26 cellular contexts compared by ENCODE assay signal in the genomic region with DNA sequence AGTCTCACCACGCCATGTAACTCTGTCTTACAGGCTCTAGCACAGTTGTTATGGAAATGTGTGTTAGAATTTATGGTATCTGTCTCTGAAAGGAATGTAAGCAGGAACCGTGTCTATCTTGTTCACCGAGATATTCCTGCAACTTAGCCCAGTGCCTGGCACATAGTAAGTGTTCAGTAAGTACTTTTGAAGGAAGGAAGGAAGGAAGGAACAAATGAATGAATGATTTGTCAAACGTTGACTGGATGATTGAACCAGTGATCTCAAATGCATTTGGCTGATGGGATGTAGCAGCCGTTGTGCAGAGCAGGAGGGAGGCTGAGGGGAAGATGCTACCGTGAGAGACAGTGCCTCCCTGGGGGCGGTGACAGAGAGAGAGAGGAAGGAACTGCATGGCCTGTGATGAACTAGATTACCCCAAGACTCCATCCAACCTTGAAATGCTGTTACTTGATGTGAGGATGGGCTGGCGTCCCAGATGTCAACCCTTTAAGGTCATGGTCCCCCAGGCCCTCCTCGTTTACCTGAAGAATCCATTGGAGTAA. TPM values are rescaled to one million over a fixed set of nuclear protein-coding genes. Genes with fewer than 3 reads are reported as not detected.
DNase-seq lines count a peak whose midpoint lies in the region; ATAC-seq and TF ChIP-seq lines count a peak whose summit lies in the region.
"Had no signal": no experiment of that assay in that cellular context is flagged by ENCODE, and none has a peak within 500 bp of the region (broad histone marks: within the 10 kb centered on the region; RNA-seq: fewer than 3 reads in every experiment).

No MANE protein-coding gene starts in this region.

- no peak overlapping the region for H2AFZ ChIP-seq in H9 (ENCODE audit: low read length)

- no peak overlapping the region for H2BK5ac ChIP-seq in H9 (ENCODE audit: insufficient read length, low read length)

- TF ChIP-seq CTCF in CD14-positive monocyte (IDR thresholded peaks at IDR 0.05) (no peak), H9 (conservative IDR thresholded peaks at IDR 0.05) (no peak), fibroblast of villous mesenchyme (IDR thresholded peaks at IDR 0.05; ENCODE audit: insufficient read depth, low read depth, low read length) (no peak)

- no peak overlapping the region for H3K9ac ChIP-seq in H9 (ENCODE audit: extremely low read depth, insufficient read length, low read length)
- H3K9ac ChIP-seq: SK-N-SH had no signal

- no peak overlapping the region for H4K91ac ChIP-seq in H9 (ENCODE audit: insufficient read length, low read depth, low read length)

- no peak overlapping the region for H3K4me3 ChIP-seq in fibroblast of villous mesenchyme (ENCODE audit: low read depth, low read length)
- H3K4me3 ChIP-seq: left lung, prostate gland had no signal

- H3K56ac ChIP-seq in H9 (ENCODE audit: insufficient read length, low read depth, low read length), result no peak overlapping the region

- H2BK120ac ChIP-seq in H9 (ENCODE audit: low read depth, low read length, poor library complexity, severe bottlenecking), result no peak overlapping the region

- H3K18ac ChIP-seq in H9 (ENCODE audit: insufficient read length, low read depth, low read length), result no peak overlapping the region

- no peak overlapping the region for H3K14ac ChIP-seq in H9 (ENCODE audit: insufficient read depth, low read length)

- DNase-seq in CD14-positive monocyte (ENCODE audit: low spot score), result no peak
- DNase-seq in H9, result peak; percentile 8
- DNase-seq in OCI-M1 (lab: John Stamatoyannopoulos, UW), result peak; percentile 4
- peak; percentile 18 for DNase-seq in fibroblast of villous mesenchyme (ENCODE audit: low read depth)
- no peak for DNase-seq in NCI-H82 treated with DMSO at 0.1 percent for 48 hours (lab: John Stamatoyannopoulos, UW; ENCODE audit: unreplicated experiment)
- DNase-seq in NCI-H1105 (lab: John Stamatoyannopoulos, UW), result no peak
- DNase-seq: activated CD4-positive, alpha-beta T cell treated with anti-CD3 and anti-CD28 coated beads, Interleukin-2, amount 10 ng/mL, durations not matched to agents 24 days and 14 days; activated naive CD4-positive, alpha-beta T cell; activated T-cell treated with anti-CD3 and anti-CD28 coated beads, Interleukin-2, amount 50 U/mL, for 24 hours; CD4-positive, alpha-beta T cell; H7; Kasumi-1; left lung; NCI-H1048; NCI-H187 treated with DMSO at 0.1 percent for 48 hours; NCI-H524; NK-92 treated with Interleukin-12 subunit alpha and Interleukin-12 subunit beta, amount 100 ng/mL, for 24 hours; SK-N-SH; stimulated activated CD4-positive, alpha-beta T cell treated with anti-CD3 and anti-CD28 coated beads, Interleukin-15, amount 100 ng/mL, for 24 hours; stimulated activated naive CD4-positive, alpha-beta T cell treated with Interleukin-2 at 50 U/mL for 16 hours; WERI-Rb-1 had no signal

- no peak overlapping the region for H4K8ac ChIP-seq in H9 (replicated peaks; ENCODE audit: insufficient read length, low read depth, low read length)

- H3T11ph ChIP-seq in H9 (ENCODE audit: low read length), result no peak overlapping the region

- H4K20me1 ChIP-seq in H9 (ENCODE audit: control insufficient read depth, insufficient read depth, insufficient read length), result no peaks in the 10 kb centered on the region

- H3K4me3 Mint-ChIP-seq in CD14-positive monocyte (peak overlapping the region in 1 of 2 donors; percentile 66), H9 (no peak overlapping the region; a peak in 1 of 5 replicates)
- H3K4me3 Mint-ChIP-seq: activated CD4-positive, alpha-beta T cell treated with anti-CD3 and anti-CD28 coated beads, Interleukin-2, amount 10 ng/mL, durations not matched to agents 24 days and 14 days; activated T-cell treated with anti-CD3 and anti-CD28 coated beads, Interleukin-2, amount 50 U/mL, for 24 hours; CD4-positive, alpha-beta T cell; T-helper 2 cell treated with Interferon-gamma antibody and Interleukin-4, amounts not matched to agents 5 μg/mL and 100 μg/mL, for 36 hours had no signal

- peak overlapping the region; percentile 28 to 99 (median 96) for H3K27ac Mint-ChIP-seq in CD14-positive monocyte
- no peak overlapping the region for H3K27ac Mint-ChIP-seq in H9
- H3K27ac Mint-ChIP-seq: activated CD4-positive, alpha-beta T cell treated with anti-CD3 and anti-CD28 coated beads, Interleukin-2, amount 10 ng/mL, durations not matched to agents 24 days and 14 days; activated T-cell treated with anti-CD3 and anti-CD28 coated beads, Interleukin-2, amount 50 U/mL, for 24 hours; CD4-positive, alpha-beta T cell; T-helper 2 cell treated with Interferon-gamma antibody and Interleukin-4, amounts not matched to agents 5 μg/mL and 100 μg/mL, for 36 hours had no signal

- H2BK12ac ChIP-seq in H9 (ENCODE audit: insufficient read length, low read depth, low read length), result no peak overlapping the region

- H3K79me1 ChIP-seq in H9 (ENCODE audit: insufficient read depth, low read depth, low read length, poor library complexity, severe bottlenecking), result no peaks in the 10 kb centered on the region

- H3K36me3 Mint-ChIP-seq in CD14-positive monocyte (no peaks in the 10 kb centered on the region), H9 (ENCODE audit: insufficient read depth in 1 of 3, low read depth in 3 of 3) (no peaks in the 10 kb centered on the region)

- ATAC-seq in GM21423 (IDR thresholded peaks at IDR 0.05; ENCODE audit: unreplicated experiment) (no peak), GM21447 (IDR thresholded peaks at IDR 0.05; ENCODE audit: unreplicated experiment) (no peak)
- ATAC-seq: left lung had no signal

- no peaks in the 10 kb centered on the region for H3K9me3 ChIP-seq in H9 (ENCODE audit: control insufficient read depth, low read depth, low read length)
- H3K9me3 ChIP-seq: left lung, neutrophil, prostate gland, SK-N-SH had no signal

- H3K27me3 Mint-ChIP-seq in CD14-positive monocyte (ENCODE audit: low read depth in 3 of 3) (peaks cover 0 to 2% (median 0%) of the 10 kb centered on the region in 3 donors), H9 (ENCODE audit: low read depth) (peaks cover 29% of the 10 kb centered on the region)

- H3K27me3 ChIP-seq in H9 (ENCODE audit: insufficient read depth, low read length), result no peaks in the 10 kb centered on the region
- H3K27me3 ChIP-seq: left lung, neutrophil had no signal

- H2AK5ac ChIP-seq in H9 (ENCODE audit: insufficient read length, low read length), result no peak overlapping the region

- H3K4ac ChIP-seq in H9 (ENCODE audit: low read depth, low read length), result no peak overlapping the region

- no peak overlapping the region for H2BK15ac ChIP-seq in H9 (ENCODE audit: low read depth, low read length)

- WGBS in H9 (ENCODE audit: extremely low coverage, insufficient read length, low lambda C conversion rate), result no CpG with 5 or more reads among the region's 9 CpGs

- intact Hi-C loops in CD14-positive monocyte (cut with micrococcal nuclease), result loop anchor here in 1 of 2 donors (1.0 to 5.0 kb wide), 2 partner anchors 12 to 50 kb away; a partner anchor contains a TSS

- no peaks in the 10 kb centered on the region for H3K23me2 ChIP-seq in H9 (ENCODE audit: insufficient read length, low read depth, low read length, poor library complexity, severe bottlenecking)

- no peak overlapping the region for H3K27ac ChIP-seq in H9 (ENCODE audit: insufficient read length, low read depth, low read length)
- H3K27ac ChIP-seq: left lung, prostate gland, WERI-Rb-1 had no signal

- peaks cover 95% of the 10 kb centered on the region for H3K4me1 Mint-ChIP-seq in CD14-positive monocyte
- H3K4me1 Mint-ChIP-seq in H9, result no peaks in the 10 kb centered on the region; a peak in 1 of 4 replicates
- H3K4me1 Mint-ChIP-seq: activated CD4-positive, alpha-beta T cell treated with anti-CD3 and anti-CD28 coated beads, Interleukin-2, amount 10 ng/mL, durations not matched to agents 24 days and 14 days had no signal

- H3K4me2 ChIP-seq in H9 (ENCODE audit: insufficient read depth, insufficient read length, low read length), result no peak overlapping the region
- H3K4me2 ChIP-seq: SK-N-SH had no signal

- H3K79me2 ChIP-seq in H9 (ENCODE audit: insufficient read depth, low read length), result no peaks in the 10 kb centered on the region

- H3K23ac ChIP-seq in H9 (ENCODE audit: insufficient read length, low read depth, low read length), result no peak overlapping the region

- no peaks in the 10 kb centered on the region for H3K4me1 ChIP-seq in H9 (ENCODE audit: insufficient read depth, low read length)
- H3K4me1 ChIP-seq: prostate gland had no signal

- H3K9me3 Mint-ChIP-seq in CD14-positive monocyte (no peaks in the 10 kb centered on the region), H9 (no peaks in the 10 kb centered on the region)
- H3K9me3 Mint-ChIP-seq: activated CD4-positive, alpha-beta T cell treated with anti-CD3 and anti-CD28 coated beads, Interleukin-2, amount 10 ng/mL, durations not matched to agents 24 days and 14 days; activated T-cell treated with anti-CD3 and anti-CD28 coated beads, Interleukin-2, amount 50 U/mL, for 24 hours; CD4-positive, alpha-beta T cell; T-helper 2 cell treated with Interferon-gamma antibody and Interleukin-4, amounts not matched to agents 5 μg/mL and 100 μg/mL, for 36 hours had no signal

- H2BK20ac ChIP-seq in H9 (ENCODE audit: low read depth, low read length, poor library complexity, severe bottlenecking), result no peak overlapping the region

- H4K5ac ChIP-seq in H9 (ENCODE audit: insufficient read length, low read depth, low read length), result no peak overlapping the region

RNA-seq across cellular contexts. Expression of a gene that starts 47.5 kb away (rescaled TPM):
- 1 to 10 TPM in 1 of 2 donors, under 1 TPM in 1; 0.67 to 2.0 TPM for polyA plus RNA-seq in CD14-positive monocyte
- total RNA-seq in H9 (2021) (17.1 and 17.7 TPM in 2 replicates), fibroblast of villous mesenchyme (0.86 and 0.97 TPM in 2 replicates)

Comparison
In these comparisons a context has a peak if more than half of its experiments do, and no peak if none do; other contexts are left out.
1. DNase-seq: peak in H9 (single experiment), OCI-M1 (single experiment) and fibroblast of villous mesenchyme (single experiment); none in CD14-positive monocyte (single experiment), NCI-H82 treated with DMSO at 0.1 percent for 48 hours (single experiment) and NCI-H1105 (single experiment).
2. H3K27ac Mint-ChIP-seq: peak in CD14-positive monocyte (7 of 7); none in H9 (0 of 3).